2 cellular contexts compared by ENCODE assay signal in the genomic region with DNA sequence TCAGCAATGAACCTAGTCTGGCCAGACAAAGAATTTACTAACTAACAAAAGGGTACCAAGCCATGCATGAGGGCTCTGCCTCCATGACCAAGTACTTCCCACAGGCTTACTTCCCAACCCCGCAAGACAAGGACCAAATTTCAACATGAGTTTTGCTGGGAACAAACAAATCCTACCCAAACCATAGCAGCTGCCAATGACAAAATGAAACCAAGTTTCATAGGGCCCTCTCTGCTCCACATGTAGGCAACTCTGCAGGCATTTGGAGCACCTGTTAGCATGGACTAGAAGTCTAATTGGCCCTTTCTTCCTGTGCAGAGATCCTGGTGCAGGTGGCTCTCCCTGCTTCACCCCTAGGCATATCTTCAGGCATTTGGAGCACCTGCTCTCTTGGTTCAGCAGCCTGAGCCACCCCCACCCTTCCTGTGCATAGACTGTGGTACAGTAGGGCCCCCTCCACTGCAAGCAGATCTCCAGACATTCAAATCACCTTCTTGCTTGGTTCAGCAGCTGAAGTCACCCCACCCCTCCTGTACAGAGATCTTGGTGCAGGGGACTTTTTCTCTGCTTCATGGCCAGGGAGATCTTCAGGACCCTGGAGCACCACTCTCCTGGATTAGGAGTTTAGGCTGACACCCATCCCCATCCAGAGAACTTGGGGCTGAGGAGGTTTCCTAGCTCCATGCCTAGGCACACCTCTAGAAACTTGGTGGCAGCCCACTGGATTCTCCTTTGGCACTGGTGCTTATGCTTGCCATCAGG.
TF ChIP-seq lines count a peak whose summit lies in the region.

No MANE protein-coding gene starts in this region.

TF ChIP-seq in liver, 16 proteins besides CTCF, POLR2A, EP300 and RAD21:
- TF ChIP-seq, protein P1, sequence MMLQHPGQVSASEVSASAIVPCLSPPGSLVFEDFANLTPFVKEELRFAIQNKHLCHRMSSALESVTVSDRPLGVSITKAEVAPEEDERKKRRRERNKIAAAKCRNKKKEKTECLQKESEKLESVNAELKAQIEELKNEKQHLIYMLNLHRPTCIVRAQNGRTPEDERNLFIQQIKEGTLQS (IDR thresholded peaks at IDR 0.05) = no peak
- TF ChIP-seq FOXA2 (IDR thresholded peaks at IDR 0.05) = no peak
- TF ChIP-seq, protein P2, sequence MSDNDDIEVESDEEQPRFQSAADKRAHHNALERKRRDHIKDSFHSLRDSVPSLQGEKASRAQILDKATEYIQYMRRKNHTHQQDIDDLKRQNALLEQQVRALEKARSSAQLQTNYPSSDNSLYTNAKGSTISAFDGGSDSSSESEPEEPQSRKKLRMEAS (IDR thresholded peaks at IDR 0.05) = peak; percentile 12
- TF ChIP-seq, protein P3, sequence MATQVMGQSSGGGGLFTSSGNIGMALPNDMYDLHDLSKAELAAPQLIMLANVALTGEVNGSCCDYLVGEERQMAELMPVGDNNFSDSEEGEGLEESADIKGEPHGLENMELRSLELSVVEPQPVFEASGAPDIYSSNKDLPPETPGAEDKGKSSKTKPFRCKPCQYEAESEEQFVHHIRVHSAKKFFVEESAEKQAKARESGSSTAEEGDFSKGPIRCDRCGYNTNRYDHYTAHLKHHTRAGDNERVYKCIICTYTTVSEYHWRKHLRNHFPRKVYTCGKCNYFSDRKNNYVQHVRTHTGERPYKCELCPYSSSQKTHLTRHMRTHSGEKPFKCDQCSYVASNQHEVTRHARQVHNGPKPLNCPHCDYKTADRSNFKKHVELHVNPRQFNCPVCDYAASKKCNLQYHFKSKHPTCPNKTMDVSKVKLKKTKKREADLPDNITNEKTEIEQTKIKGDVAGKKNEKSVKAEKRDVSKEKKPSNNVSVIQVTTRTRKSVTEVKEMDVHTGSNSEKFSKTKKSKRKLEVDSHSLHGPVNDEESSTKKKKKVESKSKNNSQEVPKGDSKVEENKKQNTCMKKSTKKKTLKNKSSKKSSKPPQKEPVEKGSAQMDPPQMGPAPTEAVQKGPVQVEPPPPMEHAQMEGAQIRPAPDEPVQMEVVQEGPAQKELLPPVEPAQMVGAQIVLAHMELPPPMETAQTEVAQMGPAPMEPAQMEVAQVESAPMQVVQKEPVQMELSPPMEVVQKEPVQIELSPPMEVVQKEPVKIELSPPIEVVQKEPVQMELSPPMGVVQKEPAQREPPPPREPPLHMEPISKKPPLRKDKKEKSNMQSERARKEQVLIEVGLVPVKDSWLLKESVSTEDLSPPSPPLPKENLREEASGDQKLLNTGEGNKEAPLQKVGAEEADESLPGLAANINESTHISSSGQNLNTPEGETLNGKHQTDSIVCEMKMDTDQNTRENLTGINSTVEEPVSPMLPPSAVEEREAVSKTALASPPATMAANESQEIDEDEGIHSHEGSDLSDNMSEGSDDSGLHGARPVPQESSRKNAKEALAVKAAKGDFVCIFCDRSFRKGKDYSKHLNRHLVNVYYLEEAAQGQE (IDR thresholded peaks at IDR 0.05) = no peak
- no peak for TF ChIP-seq TAF1 (conservative IDR thresholded peaks at IDR 0.05)
- no peak for TF ChIP-seq FOXA1 (IDR thresholded peaks at IDR 0.05)
- peak in 1 of 2 donors; percentile 24 for TF ChIP-seq RXRA (IDR thresholded peaks at IDR 0.05)
- TF ChIP-seq EGR1 (IDR thresholded peaks at IDR 0.05; ENCODE audit: low read depth in 2 of 2) = no peak
- TF ChIP-seq, protein P4, sequence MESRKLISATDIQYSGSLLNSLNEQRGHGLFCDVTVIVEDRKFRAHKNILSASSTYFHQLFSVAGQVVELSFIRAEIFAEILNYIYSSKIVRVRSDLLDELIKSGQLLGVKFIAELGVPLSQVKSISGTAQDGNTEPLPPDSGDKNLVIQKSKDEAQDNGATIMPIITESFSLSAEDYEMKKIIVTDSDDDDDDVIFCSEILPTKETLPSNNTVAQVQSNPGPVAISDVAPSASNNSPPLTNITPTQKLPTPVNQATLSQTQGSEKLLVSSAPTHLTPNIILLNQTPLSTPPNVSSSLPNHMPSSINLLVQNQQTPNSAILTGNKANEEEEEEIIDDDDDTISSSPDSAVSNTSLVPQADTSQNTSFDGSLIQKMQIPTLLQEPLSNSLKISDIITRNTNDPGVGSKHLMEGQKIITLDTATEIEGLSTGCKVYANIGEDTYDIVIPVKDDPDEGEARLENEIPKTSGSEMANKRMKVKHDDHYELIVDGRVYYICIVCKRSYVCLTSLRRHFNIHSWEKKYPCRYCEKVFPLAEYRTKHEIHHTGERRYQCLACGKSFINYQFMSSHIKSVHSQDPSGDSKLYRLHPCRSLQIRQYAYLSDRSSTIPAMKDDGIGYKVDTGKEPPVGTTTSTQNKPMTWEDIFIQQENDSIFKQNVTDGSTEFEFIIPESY (IDR thresholded peaks at IDR 0.05) = no peak
- TF ChIP-seq GABPA (IDR thresholded peaks at IDR 0.05 in 1 of 2, conservative IDR thresholded peaks at IDR 0.05 in 1 of 2) = no peak
- no peak for TF ChIP-seq JUND (IDR thresholded peaks at IDR 0.05)
- TF ChIP-seq HNF4A (conservative IDR thresholded peaks at IDR 0.05) = peak; percentile 21 to 28
- no peak for TF ChIP-seq YY1 (IDR thresholded peaks at IDR 0.05)
- TF ChIP-seq SP1 (IDR thresholded peaks at IDR 0.05) = no peak
- TF ChIP-seq NR2F2 (IDR thresholded peaks at IDR 0.05) = no peak
- no peak for TF ChIP-seq HNF4G (IDR thresholded peaks at IDR 0.05)
TF ChIP-seq in liver: peak in this region for 3.

TF ChIP-seq in HepG2, 621 proteins besides CTCF, POLR2A, EP300 and RAD21:
- TF ChIP-seq SOX5 (CRISPR knock-in tag; IDR thresholded peaks at IDR 0.05; ENCODE audit: borderline replicate concordance) = no peak
- TF ChIP-seq MLLT10 (CRISPR knock-in tag; IDR thresholded peaks at IDR 0.05) = no peak
- TF ChIP-seq CC2D1A (CRISPR knock-in tag; IDR thresholded peaks at IDR 0.05) = no peak
- TF ChIP-seq HIVEP1 (CRISPR knock-in tag; IDR thresholded peaks at IDR 0.05) = no peak
- no peak for TF ChIP-seq ZNF33A (CRISPR knock-in tag; IDR thresholded peaks at IDR 0.05; ENCODE audit: borderline replicate concordance)
- no peak for TF ChIP-seq ZSCAN9 (CRISPR knock-in tag; IDR thresholded peaks at IDR 0.05; ENCODE audit: borderline replicate concordance)
- no peak for TF ChIP-seq ZNF382 (CRISPR knock-in tag; IDR thresholded peaks at IDR 0.05; ENCODE audit: borderline replicate concordance)
- TF ChIP-seq HNF4A (CRISPR knock-in tag; IDR thresholded peaks at IDR 0.05) = no peak
- TF ChIP-seq, protein P5, sequence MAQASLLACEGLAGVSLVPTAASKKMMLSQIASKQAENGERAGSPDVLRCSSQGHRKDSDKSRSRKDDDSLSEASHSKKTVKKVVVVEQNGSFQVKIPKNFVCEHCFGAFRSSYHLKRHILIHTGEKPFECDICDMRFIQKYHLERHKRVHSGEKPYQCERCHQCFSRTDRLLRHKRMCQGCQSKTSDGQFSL (CRISPR knock-in tag; IDR thresholded peaks at IDR 0.05) = no peak
- no peak for TF ChIP-seq ETV6 (CRISPR knock-in tag; conservative IDR thresholded peaks at IDR 0.05)
- TF ChIP-seq, protein P6, sequence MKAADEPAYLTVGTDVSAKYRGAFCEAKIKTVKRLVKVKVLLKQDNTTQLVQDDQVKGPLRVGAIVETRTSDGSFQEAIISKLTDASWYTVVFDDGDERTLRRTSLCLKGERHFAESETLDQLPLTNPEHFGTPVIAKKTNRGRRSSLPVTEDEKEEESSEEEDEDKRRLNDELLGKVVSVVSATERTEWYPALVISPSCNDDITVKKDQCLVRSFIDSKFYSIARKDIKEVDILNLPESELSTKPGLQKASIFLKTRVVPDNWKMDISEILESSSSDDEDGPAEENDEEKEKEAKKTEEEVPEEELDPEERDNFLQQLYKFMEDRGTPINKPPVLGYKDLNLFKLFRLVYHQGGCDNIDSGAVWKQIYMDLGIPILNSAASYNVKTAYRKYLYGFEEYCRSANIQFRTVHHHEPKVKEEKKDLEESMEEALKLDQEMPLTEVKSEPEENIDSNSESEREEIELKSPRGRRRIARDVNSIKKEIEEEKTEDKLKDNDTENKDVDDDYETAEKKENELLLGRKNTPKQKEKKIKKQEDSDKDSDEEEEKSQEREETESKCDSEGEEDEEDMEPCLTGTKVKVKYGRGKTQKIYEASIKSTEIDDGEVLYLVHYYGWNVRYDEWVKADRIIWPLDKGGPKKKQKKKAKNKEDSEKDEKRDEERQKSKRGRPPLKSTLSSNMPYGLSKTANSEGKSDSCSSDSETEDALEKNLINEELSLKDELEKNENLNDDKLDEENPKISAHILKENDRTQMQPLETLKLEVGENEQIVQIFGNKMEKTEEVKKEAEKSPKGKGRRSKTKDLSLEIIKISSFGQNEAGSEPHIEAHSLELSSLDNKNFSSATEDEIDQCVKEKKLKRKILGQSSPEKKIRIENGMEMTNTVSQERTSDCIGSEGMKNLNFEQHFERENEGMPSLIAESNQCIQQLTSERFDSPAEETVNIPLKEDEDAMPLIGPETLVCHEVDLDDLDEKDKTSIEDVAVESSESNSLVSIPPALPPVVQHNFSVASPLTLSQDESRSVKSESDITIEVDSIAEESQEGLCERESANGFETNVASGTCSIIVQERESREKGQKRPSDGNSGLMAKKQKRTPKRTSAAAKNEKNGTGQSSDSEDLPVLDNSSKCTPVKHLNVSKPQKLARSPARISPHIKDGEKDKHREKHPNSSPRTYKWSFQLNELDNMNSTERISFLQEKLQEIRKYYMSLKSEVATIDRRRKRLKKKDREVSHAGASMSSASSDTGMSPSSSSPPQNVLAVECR (CRISPR knock-in tag; IDR thresholded peaks at IDR 0.05; ENCODE audit: borderline replicate concordance) = no peak
- TF ChIP-seq ARNT2 (CRISPR knock-in tag; IDR thresholded peaks at IDR 0.05; ENCODE audit: low read depth) = no peak
- TF ChIP-seq GABPB1 (CRISPR knock-in tag; IDR thresholded peaks at IDR 0.05) = no peak
- TF ChIP-seq HDAC1 (CRISPR knock-in tag; IDR thresholded peaks at IDR 0.05) = no peak
- no peak for TF ChIP-seq ZNF296 (CRISPR knock-in tag; conservative IDR thresholded peaks at IDR 0.05)
- no peak for TF ChIP-seq RORA (CRISPR knock-in tag; IDR thresholded peaks at IDR 0.05)
